In genomic region chr9:14098102-14098501, GRCh38 we compare ENCODE assay signal across 16 cellular contexts.
DNase-seq lines count a peak whose midpoint lies in the region; ATAC-seq and TF ChIP-seq lines count a peak whose summit lies in the region.
"Had no signal": no experiment of that assay in that cellular context is flagged by ENCODE, and none has a peak within 500 bp of the region (broad histone marks: within the 10 kb centered on the region; RNA-seq: fewer than 3 reads in every experiment).

No MANE protein-coding gene starts in this region.

- no peak for TF ChIP-seq POLR2A in breast epithelium (IDR thresholded peaks at IDR 0.05)
- TF ChIP-seq POLR2A in vagina (IDR thresholded peaks at IDR 0.05), result no peak

- H3K27me3 ChIP-seq in heart right ventricle (no peaks in the 10 kb centered on the region), right cardiac atrium (ENCODE audit: control insufficient read depth, insufficient read depth) (no peaks in the 10 kb centered on the region), breast epithelium (no peaks in the 10 kb centered on the region), muscle layer of duodenum (ENCODE audit: low read depth, low read length) (no peaks in the 10 kb centered on the region), upper lobe of right lung (no peaks in the 10 kb centered on the region), vagina (no peaks in the 10 kb centered on the region)
- H3K27me3 ChIP-seq: neural progenitor cell had no signal

- ATAC-seq in heart right ventricle (peak in 1 of 8 donors; percentile 13), right cardiac atrium (no peak), upper lobe of right lung (no peak), GM19023 (IDR thresholded peaks at IDR 0.05; ENCODE audit: unreplicated experiment) (no peak)

- H3K9me3 ChIP-seq in heart right ventricle (no peaks in the 10 kb centered on the region), right cardiac atrium (ENCODE audit: control insufficient read depth, low read length) (no peaks in the 10 kb centered on the region), breast epithelium (no peaks in the 10 kb centered on the region), muscle layer of duodenum (ENCODE audit: control insufficient read depth in 1 of 2, low read length in 2 of 2) (no peaks in the 10 kb centered on the region), upper lobe of right lung (no peaks in the 10 kb centered on the region), vagina (no peaks in the 10 kb centered on the region)
- H3K9me3 ChIP-seq: HAP-1 had no signal

- no peak for TF ChIP-seq CTCF in heart right ventricle (IDR thresholded peaks at IDR 0.05)
- TF ChIP-seq CTCF in breast epithelium (IDR thresholded peaks at IDR 0.05), result no peak
- TF ChIP-seq CTCF in upper lobe of right lung (IDR thresholded peaks at IDR 0.05), result no peak
- TF ChIP-seq CTCF in vagina (IDR thresholded peaks at IDR 0.05), result no peak

- WGBS in heart right ventricle, 2 donors, result 61 to 63% methylated on average over 4 of the region's 4 CpGs
- WGBS in right cardiac atrium, result 51% methylated on average over 4 of the region's 4 CpGs

- H3K4me1 ChIP-seq in heart right ventricle (peaks cover 3 to 89% (median 60%) of the 10 kb centered on the region in 9 donors), right cardiac atrium (ENCODE audit: control insufficient read depth, insufficient read depth, low read length) (peaks cover 3% of the 10 kb centered on the region), breast epithelium (no peaks in the 10 kb centered on the region), muscle layer of duodenum (ENCODE audit: control insufficient read depth in 1 of 2, insufficient read depth in 2 of 2, low read length in 2 of 2) (peaks cover 10 to 13% of the 10 kb centered on the region in 2 donors), upper lobe of right lung (peaks cover 18% of the 10 kb centered on the region), vagina (peaks cover 38% of the 10 kb centered on the region)

- H3K36me3 ChIP-seq in heart right ventricle (peaks cover 0 to 22% (median 0%) of the 10 kb centered on the region in 9 donors), breast epithelium (no peaks in the 10 kb centered on the region), muscle layer of duodenum (ENCODE audit: control insufficient read depth in 1 of 2, insufficient read depth in 2 of 2, low read length in 2 of 2) (peaks cover 0 to 4% of the 10 kb centered on the region in 2 donors), upper lobe of right lung (no peaks in the 10 kb centered on the region), vagina (no peaks in the 10 kb centered on the region)
- H3K36me3 ChIP-seq: HAP-1, neural progenitor cell had no signal

- intact Hi-C loops in heart right ventricle (cut with DNase I), result loop anchor here in 6 of 10 donors (5.0 to 10.0 kb wide), 11 partner anchors 63 to 653 kb away; partner anchors contain the start of gene NFIB (in 2 of the 6)
- intact Hi-C loops in right cardiac atrium (cut with DNase I), result loop anchor here in 3 of 4 donors (5.0 to 10.0 kb wide), 4 partner anchors 193 to 653 kb away; partner anchors contain the start of gene NFIB (in 2 of the 3)
- intact Hi-C loops in breast epithelium (cut with DNase I; ENCODE audit: low total_unique reads), result no loop called here
- intact Hi-C loops in upper lobe of right lung (cut with DNase I), result no loop called here
- intact Hi-C loops in vagina (cut with DNase I), result loop anchor here (10.0 kb wide), 1 partner anchor 217 kb away; the partner anchor contains the start of gene NFIB

- DNase-seq in heart right ventricle (no peak), right cardiac atrium (no peak), breast epithelium (ENCODE audit: low spot score in 2 of 2) (no peak), upper lobe of right lung (no peak), vagina (ENCODE audit: extremely low spot score in 2 of 2) (no peak)
- no peak for DNase-seq in NK-92 treated with Interleukin-12 subunit alpha and Interleukin-12 subunit beta, amount 100 ng/mL, for 24 hours (lab: John Stamatoyannopoulos, UW)
- DNase-seq: activated naive CD4-positive, alpha-beta T cell treated with anti-CD3 and anti-CD28 coated beads, Interleukin-2, amount 10 ng/mL, durations not matched to agents 7 days and 5 days; AML-193; cortex of kidney; EL; islet precursor cell; stimulated activated CD8-positive, alpha-beta memory T cell treated with anti-CD3 and anti-CD28 coated beads, Interleukin-4, amount 100 ng/mL, for 48 hours had no signal

- H3K27ac ChIP-seq in heart right ventricle, result peak overlapping the region; percentile 18 to 93 (median 77)
- no peak overlapping the region for H3K27ac ChIP-seq in right cardiac atrium (ENCODE audit: low read length)
- peak overlapping the region; percentile 27 to 51 for H3K27ac ChIP-seq in breast epithelium
- H3K27ac ChIP-seq in muscle layer of duodenum (ENCODE audit: low read length), result peak overlapping the region; percentile 60
- peak overlapping the region; percentile 9 for H3K27ac ChIP-seq in upper lobe of right lung
- H3K27ac ChIP-seq in vagina, result no peak overlapping the region
- H3K27ac ChIP-seq: neural progenitor cell had no signal

- no peak overlapping the region for H3K4me3 ChIP-seq in heart right ventricle
- no peak overlapping the region for H3K4me3 ChIP-seq in right cardiac atrium (ENCODE audit: low read length)
- H3K4me3 ChIP-seq in breast epithelium, result no peak overlapping the region
- no peak overlapping the region for H3K4me3 ChIP-seq in muscle layer of duodenum (ENCODE audit: low read depth in 1 of 2, low read length in 2 of 2)
- H3K4me3 ChIP-seq in upper lobe of right lung, result no peak overlapping the region
- H3K4me3 ChIP-seq in vagina, result no peak overlapping the region
- H3K4me3 ChIP-seq: HAP-1, neural progenitor cell had no signal

Comparison
In these comparisons a context has a peak if more than half of its experiments do, and no peak if none do; other contexts are left out.
1. H3K27ac ChIP-seq: peak in heart right ventricle (10 of 10), breast epithelium (2 of 2), muscle layer of duodenum (single experiment) and upper lobe of right lung (single experiment); none in right cardiac atrium (single experiment) and vagina (single experiment).
2. intact Hi-C loops: an anchor here in heart right ventricle (5.0 to 10.0 kb wide), right cardiac atrium (5.0 to 10.0 kb wide) and vagina (10.0 kb wide); none called in breast epithelium and upper lobe of right lung.